17 cellular contexts compared by ENCODE assay signal in genomic region chr4:4409416-4410115, GRCh38. TPM values are rescaled to one million over a fixed set of nuclear protein-coding genes. Genes with fewer than 3 reads are reported as not detected.
A peak's percentile ranks its signal among the peaks of the same experiment; 100 is the strongest.
DNase-seq lines count a peak whose midpoint lies in the region; ATAC-seq, FAIRE-seq and TF ChIP-seq lines count a peak whose summit lies in the region.
"Had no signal": no experiment of that assay in that cellular context is flagged by ENCODE, and none has a peak within 500 bp of the region (broad histone marks: within the 10 kb centered on the region; RNA-seq: fewer than 3 reads in every experiment).

No MANE protein-coding gene starts in this region.

- intact Hi-C loops in kidney (cut with DNase I) (no loop called here), OCI-LY7 (cut with micrococcal nuclease; ENCODE audit: unreplicated experiment) (no loop called here)

- H4K20me1 ChIP-seq in GM23338 (replicated peaks; ENCODE audit: insufficient read depth), result no peaks in the 10 kb centered on the region
- no peaks in the 10 kb centered on the region for H4K20me1 ChIP-seq in OCI-LY7 (ENCODE audit: insufficient read depth, low read length)

- no peak overlapping the region for H2AFZ ChIP-seq in GM23338
- no peak overlapping the region for H2AFZ ChIP-seq in OCI-LY7 (ENCODE audit: low read length)

- no peak for TF ChIP-seq EP300 in upper lobe of left lung (IDR thresholded peaks at IDR 0.05)

- H3K4me3 ChIP-seq in GM23338 (no peak overlapping the region), kidney (ENCODE audit: low read length in 2 of 2) (no peak overlapping the region), upper lobe of left lung (no peak overlapping the region), OCI-LY7 (ENCODE audit: low read depth, low read length, poor library complexity, severe bottlenecking) (no peak overlapping the region)
- H3K4me3 ChIP-seq: BLaER1 treated with 17β-estradiol and CSF1 and Interleukin-3, amounts not matched to agents 10 nM and 100 nM; HAP-1 had no signal

- H3K27ac Mint-ChIP-seq in GM23338, result peak overlapping the region; percentile 59; the same call in 1 of the 2 replicates
- H3K27ac Mint-ChIP-seq in T-helper 17 cell, result peak overlapping the region; percentile 51
- peak overlapping the region; percentile 60 for H3K27ac Mint-ChIP-seq in stimulated activated effector memory CD8-positive, alpha-beta T cell treated with anti-CD3 and anti-CD28 coated beads, Interleukin-12 subunit alpha, Interleukin-12 subunit beta, amount 100 ng/mL, for 72 hours
- H3K27ac Mint-ChIP-seq: CD4-positive, CD25-positive, alpha-beta regulatory T cell; HFFc6 had no signal

- H3K27me3 Mint-ChIP-seq in GM23338 (ENCODE audit: insufficient read depth, low read depth, poor library complexity) (peaks cover 11% of the 10 kb centered on the region), T-helper 17 cell (no peaks in the 10 kb centered on the region)

- H3K9me3 ChIP-seq in T-helper 17 cell (ENCODE audit: control insufficient read depth, low read length, poor library complexity, severe bottlenecking) (no peaks in the 10 kb centered on the region), kidney (ENCODE audit: control insufficient read depth in 1 of 2, low read length in 2 of 2) (no peaks in the 10 kb centered on the region), upper lobe of left lung (no peaks in the 10 kb centered on the region), OCI-LY7 (ENCODE audit: low read length) (no peaks in the 10 kb centered on the region)
- H3K9me3 ChIP-seq: BLaER1 treated with 17β-estradiol and CSF1 and Interleukin-3, amounts not matched to agents 10 nM and 100 nM; HAP-1 had no signal

- H3K4me3 Mint-ChIP-seq in GM23338 (no peak overlapping the region), T-helper 17 cell (no peak overlapping the region)
- H3K4me3 Mint-ChIP-seq in stimulated activated effector memory CD8-positive, alpha-beta T cell treated with anti-CD3 and anti-CD28 coated beads, Interleukin-12 subunit alpha, Interleukin-12 subunit beta, amount 100 ng/mL, for 72 hours, result no peak overlapping the region
- H3K4me3 Mint-ChIP-seq: CD4-positive, CD25-positive, alpha-beta regulatory T cell; HFFc6 had no signal

- no peaks in the 10 kb centered on the region for H3K27me3 ChIP-seq in GM23338 (ENCODE audit: insufficient read depth)
- no peaks in the 10 kb centered on the region for H3K27me3 ChIP-seq in upper lobe of left lung

- no peaks in the 10 kb centered on the region for H3K9me3 Mint-ChIP-seq in GM23338
- H3K9me3 Mint-ChIP-seq in stimulated activated effector memory CD8-positive, alpha-beta T cell treated with anti-CD3 and anti-CD28 coated beads, Interleukin-12 subunit alpha, Interleukin-12 subunit beta, amount 100 ng/mL, for 72 hours, result no peaks in the 10 kb centered on the region
- H3K9me3 Mint-ChIP-seq: HFFc6 had no signal

- no TSS peak for BruUV-seq in OCI-LY7 (replicated peaks; lab: Mats Ljungman, UMichigan)

- H3K27ac ChIP-seq in GM23338 (ENCODE audit: low read depth) (no peak overlapping the region), kidney (ENCODE audit: low read depth in 2 of 2, low read length in 2 of 2) (no peak overlapping the region), upper lobe of left lung (no peak overlapping the region), OCI-LY7 (ENCODE audit: low read depth, low read length, poor library complexity, severe bottlenecking) (no peak overlapping the region)
- H3K27ac ChIP-seq: BLaER1 treated with 17β-estradiol and CSF1 and Interleukin-3, amounts not matched to agents 10 nM and 100 nM; HL-60 had no signal

- ATAC-seq in GM23338, result no peak
- ATAC-seq in T-helper 17 cell, result no peak
- ATAC-seq in stimulated activated effector memory CD8-positive, alpha-beta T cell treated with anti-CD3 and anti-CD28 coated beads, Interleukin-12 subunit alpha, Interleukin-12 subunit beta, amount 100 ng/mL, for 72 hours, result no peak
- no peak for ATAC-seq in HG02763 (IDR thresholded peaks at IDR 0.05; ENCODE audit: unreplicated experiment)
- ATAC-seq in upper lobe of left lung (ENCODE audit: low FRiP score in 2 of 2), result no peak

- DNase-seq in GM23338 (ENCODE audit: low spot score) (no peak), T-helper 17 cell (no peak), kidney (peak; percentile 54), upper lobe of left lung (no peak), OCI-LY7 (ENCODE audit: low spot score) (no peak)
- no peak for DNase-seq in stimulated activated effector memory CD8-positive, alpha-beta T cell treated with anti-CD3 and anti-CD28 coated beads, Interleukin-12 subunit alpha, Interleukin-12 subunit beta, amount 100 ng/mL, for 72 hours (ENCODE audit: low spot score in 2 of 2)
- DNase-seq: ACHN; Calu3; CD4-positive, CD25-positive, alpha-beta regulatory T cell; DMS 273 treated with DMSO at 0.1 percent for 48 hours; GOT3; HFFc6 had no signal

- no peak for TF ChIP-seq CTCF in GM23338 (conservative IDR thresholded peaks at IDR 0.05; ENCODE audit: low read depth in 2 of 2)
- TF ChIP-seq CTCF in kidney (IDR thresholded peaks at IDR 0.05; ENCODE audit: borderline replicate concordance, extremely low read depth, insufficient read depth), result no peak
- TF ChIP-seq CTCF in upper lobe of left lung (IDR thresholded peaks at IDR 0.05), result no peak
- no peak for TF ChIP-seq CTCF in OCI-LY7 (conservative IDR thresholded peaks at IDR 0.05; ENCODE audit: low read length)

- H3K79me2 ChIP-seq in GM23338 (replicated peaks; ENCODE audit: insufficient read depth) (no peaks in the 10 kb centered on the region), OCI-LY7 (ENCODE audit: insufficient read depth, low read depth, low read length) (no peaks in the 10 kb centered on the region)

- H3K4me1 ChIP-seq in GM23338 (ENCODE audit: insufficient read depth), result no peaks in the 10 kb centered on the region
- H3K4me1 ChIP-seq in kidney (ENCODE audit: control insufficient read depth in 1 of 2, insufficient read depth in 1 of 2, low read depth in 1 of 2, low read length in 2 of 2), result no peaks in the 10 kb centered on the region
- no peaks in the 10 kb centered on the region for H3K4me1 ChIP-seq in upper lobe of left lung
- no peaks in the 10 kb centered on the region for H3K4me1 ChIP-seq in OCI-LY7 (ENCODE audit: insufficient read depth, low read length, poor library complexity, severe bottlenecking)
- H3K4me1 ChIP-seq: HAP-1 had no signal

- H3K9me2 ChIP-seq in GM23338 (ENCODE audit: insufficient read depth), result no peaks in the 10 kb centered on the region
- H3K9me2 ChIP-seq in OCI-LY7 (ENCODE audit: insufficient read depth, low read length), result no peaks in the 10 kb centered on the region

- H3K4me1 Mint-ChIP-seq in GM23338, result peaks cover 12% of the 10 kb centered on the region; the same call in 2 of the 3 replicates
- peaks cover 10% of the 10 kb centered on the region for H3K4me1 Mint-ChIP-seq in T-helper 17 cell
- no peaks in the 10 kb centered on the region for H3K4me1 Mint-ChIP-seq in stimulated activated effector memory CD8-positive, alpha-beta T cell treated with anti-CD3 and anti-CD28 coated beads, Interleukin-12 subunit alpha, Interleukin-12 subunit beta, amount 100 ng/mL, for 72 hours
- H3K4me1 Mint-ChIP-seq: CD4-positive, CD25-positive, alpha-beta regulatory T cell had no signal

- H3K36me3 Mint-ChIP-seq in GM23338 (ENCODE audit: low read depth), result peaks cover 15% of the 10 kb centered on the region
- no peaks in the 10 kb centered on the region for H3K36me3 Mint-ChIP-seq in T-helper 17 cell (ENCODE audit: low read depth)
- peaks cover 21% of the 10 kb centered on the region for H3K36me3 Mint-ChIP-seq in stimulated activated effector memory CD8-positive, alpha-beta T cell treated with anti-CD3 and anti-CD28 coated beads, Interleukin-12 subunit alpha, Interleukin-12 subunit beta, amount 100 ng/mL, for 72 hours
- H3K36me3 Mint-ChIP-seq: CD4-positive, CD25-positive, alpha-beta regulatory T cell had no signal

- WGBS in upper lobe of left lung, 2 donors, result 87 to 88% methylated on average over 22 to 23 of the region's 23 CpGs

- no peak for FAIRE-seq in kidney (lab: Jason Lieb, UNC)
- FAIRE-seq: GM18507 had no signal

- POLR2A ChIA-PET in OCI-LY7 (lab: Charles Lee), result no interaction called here

- H3F3A ChIP-seq in GM23338 (replicated peaks; ENCODE audit: low read depth), result no peaks in the 10 kb centered on the region

- H3K9ac ChIP-seq in kidney (ENCODE audit: low read length in 2 of 2), result no peak overlapping the region
- H3K9ac ChIP-seq: BLaER1 treated with 17β-estradiol and CSF1 and Interleukin-3, amounts not matched to agents 10 nM and 100 nM had no signal

- H3K4me2 ChIP-seq in GM23338 (no peak overlapping the region), OCI-LY7 (ENCODE audit: low read length) (no peak overlapping the region)

- H3K36me3 ChIP-seq in GM23338 (ENCODE audit: insufficient read depth), result no peaks in the 10 kb centered on the region
- H3K36me3 ChIP-seq in kidney (ENCODE audit: control insufficient read depth in 1 of 2, insufficient read depth in 2 of 2, low read length in 2 of 2), result no peaks in the 10 kb centered on the region
- H3K36me3 ChIP-seq in upper lobe of left lung, result no peaks in the 10 kb centered on the region
- H3K36me3 ChIP-seq in OCI-LY7 (ENCODE audit: insufficient read depth, low read length), result peaks cover 5% of the 10 kb centered on the region; the same call in 1 of the 2 replicates

- CTCF ChIA-PET in OCI-LY7 (lab: Charles Lee; ENCODE audit: unreplicated experiment), result no interaction called here

- TF ChIP-seq POLR2A in upper lobe of left lung (IDR thresholded peaks at IDR 0.05), result no peak

RNA-seq across cellular contexts. Expression of gene NSG1, which starts 22.7 kb away (rescaled TPM):
- total RNA-seq in GM23338 (2014; rRNA removed; shearing (Covaris generic)), result 28.7 and 34.5 TPM in 2 replicates
- polyA plus RNA-seq in GM23338 (2016; fragmentation: Nextera tagmentation; extraction: Ambion mirVana), result 16.5 and 17.4 TPM in 2 replicates
- total RNA-seq in T-helper 17 cell, result 10 to 100 TPM; 13.1 to 50.9 TPM
- total RNA-seq in kidney, result 9.5 TPM
- polyA plus RNA-seq in kidney (ENCODE audit: insufficient read depth, low read depth, low replicate concordance), result 4.7 TPM
- 1 to 10 TPM in 4 of 6 donors, under 1 TPM in 1, not detected in 1; 0.29 to 3.8 (median 1.3) TPM for total RNA-seq in upper lobe of left lung
- total RNA-seq in OCI-LY7 (2014; rRNA removed; shearing (Covaris generic)), result 28.8 and 38.8 TPM in 2 replicates
- total RNA-seq in OCI-LY7 (2022), result 35.5 and 36.6 TPM in 2 replicates
- total RNA-seq: Calu3 had no signal
